In genomic region chr19:2063824-2064223, GRCh38 we compare ENCODE assay signal across 14 cellular contexts. TPM values are rescaled to one million over a fixed set of nuclear protein-coding genes. Genes with fewer than 3 reads are reported as not detected.
A peak's percentile ranks its signal among the peaks of the same experiment; 100 is the strongest.
DNase-seq lines count a peak whose midpoint lies in the region; FAIRE-seq and TF ChIP-seq lines count a peak whose summit lies in the region.
"Had no signal": no experiment of that assay in that cellular context is flagged by ENCODE, and none has a peak within 500 bp of the region (broad histone marks: within the 10 kb centered on the region; RNA-seq: fewer than 3 reads in every experiment).

No MANE protein-coding gene starts in this region.

- no peak overlapping the region for H3K23ac ChIP-seq in H1 (ENCODE audit: insufficient read length)

- FAIRE-seq in H1 (lab: Jason Lieb, UNC), result no peak
- FAIRE-seq: endometrium, GM18507 had no signal

- intact Hi-C loops in sigmoid colon (cut with DNase I) (no loop called here), thyroid gland (cut with DNase I) (no loop called here)

- H2BK20ac ChIP-seq in H1 (ENCODE audit: low read length), result no peak overlapping the region

- TF ChIP-seq CTCF in DOHH2 (IDR thresholded peaks at IDR 0.05; ENCODE audit: low read depth, low read length, poor library complexity, severe bottlenecking), result no peak
- no peak for TF ChIP-seq CTCF in H1 (IDR thresholded peaks at IDR 0.05; ENCODE audit: control extremely low read depth in 1 of 3, insufficient read depth in 1 of 3, low read depth in 1 of 3, low read length in 3 of 3)
- no peak for TF ChIP-seq CTCF in sigmoid colon (IDR thresholded peaks at IDR 0.05)
- no peak for TF ChIP-seq CTCF in thyroid gland (IDR thresholded peaks at IDR 0.05)

- no peak for TF ChIP-seq RAD21 in H1 (IDR thresholded peaks at IDR 0.05 in 1 of 2, conservative IDR thresholded peaks at IDR 0.05 in 1 of 2; ENCODE audit: low read depth in 2 of 2, low read length in 2 of 2)

- WGBS in H1 (ENCODE audit: extremely low coverage in 1 of 2, insufficient coverage in 1 of 2, insufficient read length in 1 of 2, insufficient replicate concordance in 2 of 2, low coverage in 1 of 2, low lambda C conversion rate in 2 of 2, missing lambda C conversion rate in 1 of 2), 2 experiments, result 89% methylated on average over 8 of the region's 8 CpGs; no CpG with 5 or more reads in 1 of the 2 experiments
- 83 to 87% methylated on average over 8 of the region's 8 CpGs for WGBS in sigmoid colon, 2 donors
- 90 to 91% methylated on average over 8 of the region's 8 CpGs for WGBS in thyroid gland, 2 donors

- no peak for TF ChIP-seq POLR2A in H1 (IDR thresholded peaks at IDR 0.05; ENCODE audit: control extremely low read depth in 1 of 2, low read depth in 2 of 2, low read length in 2 of 2)
- no peak for TF ChIP-seq POLR2A in sigmoid colon (IDR thresholded peaks at IDR 0.05)
- TF ChIP-seq POLR2A in thyroid gland (IDR thresholded peaks at IDR 0.05), result no peak

- no peak overlapping the region for H4K5ac ChIP-seq in H1 (ENCODE audit: insufficient read length, low read depth, low read length)

- DNase-seq in H1 (ENCODE audit: low read depth in 1 of 2, low spot score in 2 of 2), result no peak
- no peak for DNase-seq in sigmoid colon
- DNase-seq in middle frontal gyrus (ENCODE audit: extremely low spot score, low spot score), result no peak
- DNase-seq in thyroid gland, result no peak
- DNase-seq in HAP-1 (ENCODE audit: low spot score in 2 of 2), result no peak
- DNase-seq: activated CD4-positive, alpha-beta T cell treated with anti-CD3 and anti-CD28 coated beads for 1 hour; HFFc6; NCI-H345; NK-92 treated with Interleukin-12 subunit alpha and Interleukin-12 subunit beta, amount 100 ng/mL, for 24 hours; SIG-M5 had no signal

- H3K18ac ChIP-seq in H1 (ENCODE audit: extremely low read depth, low read length), result no peak overlapping the region

- no peaks in the 10 kb centered on the region for H3K9me2 ChIP-seq in DOHH2 (replicated peaks; ENCODE audit: control insufficient read depth, low read length)

- H3K27me3 ChIP-seq in BLaER1, result no peaks in the 10 kb centered on the region
- H3K27me3 ChIP-seq in DOHH2 (ENCODE audit: control insufficient read depth, low read length), result no peaks in the 10 kb centered on the region
- H3K27me3 ChIP-seq in H1 (replicated peaks in 1 of 4; ENCODE audit: control insufficient read depth in 3 of 4, extremely low read depth in 1 of 4, insufficient read depth in 3 of 4, low read length in 3 of 4), result no peaks in the 10 kb centered on the region
- H3K27me3 ChIP-seq in sigmoid colon, result no peaks in the 10 kb centered on the region
- H3K27me3 ChIP-seq in thyroid gland, result no peaks in the 10 kb centered on the region
- no peaks in the 10 kb centered on the region for H3K27me3 ChIP-seq in HAP-1 (ENCODE audit: low read depth)

- H3K27ac ChIP-seq in BLaER1 (no peak overlapping the region), DOHH2 (ENCODE audit: low read depth, low read length) (peak overlapping the region; percentile 97), H1 (ENCODE audit: low read depth, low read length) (no peak overlapping the region), sigmoid colon (peak overlapping the region in 3 of 4 donors; percentile 78 to 86 (median 84)), thyroid gland (no peak overlapping the region)

- CTCF ChIA-PET in H1 (lab: Charles Lee; ENCODE audit: partially characterized antibody), result interaction anchor here (0.7 to 2.0 kb wide), 9 partner anchors 13 to 134 kb away, joined by 3 to 7 read pairs (median 4); partner anchors contain the start of gene MKNK2

- H3K4ac ChIP-seq in H1 (replicated peaks; ENCODE audit: insufficient read length, low read depth, low read length), result no peak overlapping the region

- no peak overlapping the region for H2BK15ac ChIP-seq in H1 (ENCODE audit: low read length)

- no peak overlapping the region for H3K14ac ChIP-seq in H1 (ENCODE audit: insufficient read length)

- TF ChIP-seq EP300 in H1 (IDR thresholded peaks at IDR 0.05; ENCODE audit: borderline replicate concordance in 1 of 2, low read depth in 2 of 2, low read length in 2 of 2), result no peak
- no peak for TF ChIP-seq EP300 in sigmoid colon (IDR thresholded peaks at IDR 0.05)

- H3K79me1 ChIP-seq in H1 (ENCODE audit: low read depth, low read length), result no peaks in the 10 kb centered on the region

- H3K36me3 ChIP-seq in BLaER1 (no peaks in the 10 kb centered on the region), DOHH2 (ENCODE audit: control insufficient read depth, low read length) (no peaks in the 10 kb centered on the region; the same call in 1 of the 2 replicates), H1 (ENCODE audit: control insufficient read depth in 2 of 4, insufficient read depth in 4 of 4, low read length in 3 of 4) (no peaks in the 10 kb centered on the region), sigmoid colon (no peaks in the 10 kb centered on the region), thyroid gland (no peaks in the 10 kb centered on the region), HAP-1 (replicated peaks) (no peaks in the 10 kb centered on the region)

- H3K4me1 ChIP-seq in BLaER1, result peaks cover 71% of the 10 kb centered on the region
- H3K4me1 ChIP-seq in DOHH2 (ENCODE audit: control insufficient read depth, low read length), result peaks cover 86% of the 10 kb centered on the region
- H3K4me1 ChIP-seq in H1 (replicated peaks in 1 of 4; ENCODE audit: control insufficient read depth in 3 of 4, insufficient read depth in 4 of 4, low read length in 3 of 4), result peaks cover 4 to 22% (median 17%) of the 10 kb centered on the region in 4 experiments
- H3K4me1 ChIP-seq in sigmoid colon, result peaks cover 0 to 54% (median 46%) of the 10 kb centered on the region in 4 donors
- peaks cover 27 to 29% of the 10 kb centered on the region in 2 donors for H3K4me1 ChIP-seq in thyroid gland
- H3K4me1 ChIP-seq in HAP-1, result peaks cover 24% of the 10 kb centered on the region

- no peaks in the 10 kb centered on the region for H3K9me3 ChIP-seq in BLaER1
- no peaks in the 10 kb centered on the region for H3K9me3 ChIP-seq in DOHH2 (ENCODE audit: control insufficient read depth, insufficient read depth, low read length)
- no peaks in the 10 kb centered on the region for H3K9me3 ChIP-seq in H1 (ENCODE audit: insufficient read depth in 2 of 2, low read depth in 1 of 2, low read length in 1 of 2)
- H3K9me3 ChIP-seq in sigmoid colon, result no peaks in the 10 kb centered on the region
- no peaks in the 10 kb centered on the region for H3K9me3 ChIP-seq in thyroid gland
- H3K9me3 ChIP-seq in HAP-1, result no peaks in the 10 kb centered on the region

- no peak overlapping the region for H3K56ac ChIP-seq in H1 (replicated peaks; ENCODE audit: insufficient read length, low read depth, low read length)

- H3K9ac ChIP-seq in BLaER1, result no peak overlapping the region
- no peak overlapping the region for H3K9ac ChIP-seq in H1 (replicated peaks in 1 of 4; ENCODE audit: extremely low read depth in 1 of 4, low read depth in 3 of 4, low read length in 3 of 4)

- H3K4me3 ChIP-seq in BLaER1, result no peak overlapping the region
- H3K4me3 ChIP-seq in DOHH2 (ENCODE audit: low read length), result peak overlapping the region; percentile 65
- no peak overlapping the region for H3K4me3 ChIP-seq in H1 (ENCODE audit: extremely low read depth in 1 of 4, insufficient read depth in 2 of 4, low read depth in 3 of 4, low read length in 4 of 4)
- H3K4me3 ChIP-seq in sigmoid colon, result no peak overlapping the region
- H3K4me3 ChIP-seq in thyroid gland (replicated peaks in 1 of 3), result no peak overlapping the region
- H3K4me3 ChIP-seq in HAP-1, result no peak overlapping the region

- H2AK5ac ChIP-seq in H1 (ENCODE audit: low read depth, low read length), result 0 out of 2 replicates have a peak overlapping the region, but pooled peaks have one; percentile 53

- H4K91ac ChIP-seq in H1 (replicated peaks; ENCODE audit: insufficient read length, low read length), result no peak overlapping the region

- in situ Hi-C loops in HAP-1 (cut with MboI; ENCODE audit: low sequenced_read_pairs), result no loop called here

- POLR2A ChIA-PET in H1 (lab: Charles Lee; ENCODE audit: partially characterized antibody), result interaction anchor here (1.2 to 6.9 kb wide), 6 partner anchors 12 to 136 kb away, joined by 3 to 74 read pairs (median 3); partner anchors contain the start of gene MKNK2

- H2AFZ ChIP-seq in H1 (ENCODE audit: low read length), result no peak overlapping the region

- peaks cover 5% of the 10 kb centered on the region; the same call in 1 of the 2 replicates for H3K23me2 ChIP-seq in H1 (ENCODE audit: low read depth, low read length)

- peaks cover 35% of the 10 kb centered on the region for H3K79me2 ChIP-seq in DOHH2 (ENCODE audit: control insufficient read depth, low read length)
- H3K79me2 ChIP-seq in H1 (ENCODE audit: control insufficient read depth in 1 of 2, insufficient read depth in 2 of 2, low read length in 2 of 2), result no peaks in the 10 kb centered on the region

- H3F3A ChIP-seq in DOHH2 (ENCODE audit: control insufficient read depth, insufficient read depth), result peaks cover 52% of the 10 kb centered on the region

- peak overlapping the region; percentile 93 for H3K4me2 ChIP-seq in BLaER1
- peak overlapping the region; percentile 76 for H3K4me2 ChIP-seq in DOHH2 (ENCODE audit: low read length)
- no peak overlapping the region for H3K4me2 ChIP-seq in H1 (ENCODE audit: insufficient read depth in 1 of 2, low read depth in 2 of 2, low read length in 2 of 2)

- no peak overlapping the region for H2BK5ac ChIP-seq in H1 (ENCODE audit: low read depth, low read length)

- no peak overlapping the region for H2BK120ac ChIP-seq in H1 (replicated peaks; ENCODE audit: low read depth, low read length)

- H2BK12ac ChIP-seq in H1 (ENCODE audit: low read depth, low read length), result no peak overlapping the region

- H4K20me1 ChIP-seq in BLaER1 (no peaks in the 10 kb centered on the region), DOHH2 (ENCODE audit: control insufficient read depth, insufficient read depth, low read depth, low read length) (no peaks in the 10 kb centered on the region), H1 (replicated peaks in 1 of 2; ENCODE audit: control insufficient read depth in 1 of 2, insufficient read depth in 2 of 2, low read length in 2 of 2) (no peaks in the 10 kb centered on the region)

- no peak overlapping the region for H4K8ac ChIP-seq in H1 (ENCODE audit: extremely low read depth, insufficient read depth, low read length)

RNA-seq across cellular contexts. Expression of gene MKNK2, which starts 12.8 kb away (rescaled TPM):
- total RNA-seq in H1 (2021; fragmentation: NEBNext Ultra II Directional; extraction: Animal tissue kit (Norgen Biotek cat#: 25700)), result 163 and 174 TPM in 2 replicates
- polyA plus RNA-seq in H1 (2011; rRNA removed), result 166 and 200 TPM in 2 replicates
- polyA plus RNA-seq in H1 (2011; cell fraction: cytosol; rRNA removed), result 102 TPM
- 175 TPM for polyA plus RNA-seq in H1 (2011; cell fraction: nucleus; rRNA removed)
- 78.8 to 121 TPM (median 107 TPM) in 4 replicates for polyA plus RNA-seq in H1 (2012, experiment 1 of 2)
- 103 TPM for polyA plus RNA-seq in H1 (2012, experiment 2 of 2)
- 122 TPM for polyA plus RNA-seq in H1 (2013, experiment 1 of 2)
- polyA plus RNA-seq in H1 (2013, experiment 2 of 2), result 125 TPM
- polyA minus RNA-seq in H1 (2011; rRNA and poly(A)+ RNA removed), result 66.6 and 68.9 TPM in 2 replicates
- 116 TPM for polyA minus RNA-seq in H1 (2011; cell fraction: cytosol; rRNA and poly(A)+ RNA removed)
- 61.1 TPM for polyA minus RNA-seq in H1 (2011; cell fraction: nucleus; rRNA and poly(A)+ RNA removed)
- 100 to 1,000 TPM in 3 of 4 donors, 10 to 100 TPM in 1; 83.1 to 124 (median 107) TPM for total RNA-seq in sigmoid colon
- 100 to 1,000 TPM; 121 to 157 (median 129) TPM for polyA plus RNA-seq in sigmoid colon
- 100 to 1,000 TPM; 106 to 161 (median 123) TPM for total RNA-seq in thyroid gland

RNA-seq across cellular contexts. Expression of gene MOB3A, which starts 32.3 kb away (rescaled TPM):
- total RNA-seq in H1 (2021; fragmentation: NEBNext Ultra II Directional; extraction: Animal tissue kit (Norgen Biotek cat#: 25700)), result 9.2 and 9.8 TPM in 2 replicates
- polyA plus RNA-seq in H1 (2011; rRNA removed) (9.6 and 10.2 TPM in 2 replicates), sigmoid colon (10 to 100 TPM; 14.4 to 36.1 (median 14.6) TPM)
- 5.2 TPM for polyA plus RNA-seq in H1 (2011; cell fraction: cytosol; rRNA removed)
- polyA plus RNA-seq in H1 (2011; cell fraction: nucleus; rRNA removed), result 8.1 TPM
- polyA plus RNA-seq in H1 (2012, experiment 1 of 2), result 5.2 to 7.4 TPM (median 7.0 TPM) in 4 replicates
- 5.2 TPM for polyA plus RNA-seq in H1 (2012, experiment 2 of 2)
- 7.2 TPM for polyA plus RNA-seq in H1 (2013, experiment 1 of 2)
- 7.5 TPM for polyA plus RNA-seq in H1 (2013, experiment 2 of 2)
- 6.6 and 8.8 TPM in 2 replicates for polyA minus RNA-seq in H1 (2011; rRNA and poly(A)+ RNA removed)
- 7.0 TPM for polyA minus RNA-seq in H1 (2011; cell fraction: cytosol; rRNA and poly(A)+ RNA removed)
- 3.3 TPM for polyA minus RNA-seq in H1 (2011; cell fraction: nucleus; rRNA and poly(A)+ RNA removed)
- total RNA-seq in sigmoid colon (10 to 100 TPM; 25.7 to 65.4 (median 32.0) TPM), thyroid gland (10 to 100 TPM; 18.5 to 40.4 (median 26.6) TPM)

RNA-seq across cellular contexts. Expression of gene IZUMO4, which starts 32.9 kb away (rescaled TPM):
- 1.3 and 1.8 TPM in 2 replicates for total RNA-seq in H1 (2021; fragmentation: NEBNext Ultra II Directional; extraction: Animal tissue kit (Norgen Biotek cat#: 25700))
- polyA plus RNA-seq in H1 (2011; rRNA removed) (1.9 and 2.3 TPM in 2 replicates), sigmoid colon (1 to 10 TPM; 2.4 to 8.5 (median 3.5) TPM)
- polyA plus RNA-seq in H1 (2011; cell fraction: cytosol; rRNA removed), result 2.3 TPM
- 12.4 TPM for polyA plus RNA-seq in H1 (2011; cell fraction: nucleus; rRNA removed)
- 0.54 to 2.7 TPM (median 2.0 TPM) in 4 replicates for polyA plus RNA-seq in H1 (2012, experiment 1 of 2)
- 1.1 TPM for polyA plus RNA-seq in H1 (2012, experiment 2 of 2)
- 0.95 TPM for polyA plus RNA-seq in H1 (2013, experiment 1 of 2)
- polyA plus RNA-seq in H1 (2013, experiment 2 of 2), result 0.75 TPM
- 0.47 TPM in 1 of 2 replicates, not detected in the other for polyA minus RNA-seq in H1 (2011; rRNA and poly(A)+ RNA removed)
- polyA minus RNA-seq in H1 (2011; cell fraction: cytosol; rRNA and poly(A)+ RNA removed), result 1.5 TPM
- polyA minus RNA-seq in H1 (2011; cell fraction: nucleus; rRNA and poly(A)+ RNA removed), result 2.4 TPM
- total RNA-seq in sigmoid colon (1 to 10 TPM; 2.3 to 6.0 (median 4.6) TPM), thyroid gland (1 to 10 TPM; 1.1 to 4.2 (median 2.9) TPM)

RNA-seq across cellular contexts. Expression of gene BTBD2, which starts 48.3 kb away (rescaled TPM):
- 92.3 and 95.3 TPM in 2 replicates for total RNA-seq in H1 (2021; fragmentation: NEBNext Ultra II Directional; extraction: Animal tissue kit (Norgen Biotek cat#: 25700))
- polyA plus RNA-seq in H1 (2011; rRNA removed) (91.7 and 142 TPM in 2 replicates), sigmoid colon (10 to 100 TPM; 31.9 to 58.7 (median 46.2) TPM)
- 63.4 TPM for polyA plus RNA-seq in H1 (2011; cell fraction: cytosol; rRNA removed)
- 97.0 TPM for polyA plus RNA-seq in H1 (2011; cell fraction: nucleus; rRNA removed)
- 66.1 to 117 TPM (median 109 TPM) in 4 replicates for polyA plus RNA-seq in H1 (2012, experiment 1 of 2)
- polyA plus RNA-seq in H1 (2012, experiment 2 of 2), result 90.9 TPM
- 59.3 TPM for polyA plus RNA-seq in H1 (2013, experiment 1 of 2)
- polyA plus RNA-seq in H1 (2013, experiment 2 of 2), result 59.3 TPM
- polyA minus RNA-seq in H1 (2011; rRNA and poly(A)+ RNA removed), result 28.7 and 37.4 TPM in 2 replicates
- 82.9 TPM for polyA minus RNA-seq in H1 (2011; cell fraction: cytosol; rRNA and poly(A)+ RNA removed)
- polyA minus RNA-seq in H1 (2011; cell fraction: nucleus; rRNA and poly(A)+ RNA removed), result 47.7 TPM
- total RNA-seq in sigmoid colon (10 to 100 TPM; 43.8 to 82.8 (median 50.3) TPM), thyroid gland (10 to 100 TPM; 74.8 to 89.9 (median 76.2) TPM)

Comparison
In these comparisons a context has a peak if more than half of its experiments do, and no peak if none do; other contexts are left out.
1. H3K27ac ChIP-seq: peak in DOHH2 (single experiment) and sigmoid colon (3 of 4); none in BLaER1 (single experiment), H1 (single experiment) and thyroid gland (0 of 3).
2. H3K4me2 ChIP-seq: peak in BLaER1 (single experiment) and DOHH2 (single experiment); none in H1 (0 of 2).